ENCODE assay signal across 28 cellular contexts in the genomic region with DNA sequence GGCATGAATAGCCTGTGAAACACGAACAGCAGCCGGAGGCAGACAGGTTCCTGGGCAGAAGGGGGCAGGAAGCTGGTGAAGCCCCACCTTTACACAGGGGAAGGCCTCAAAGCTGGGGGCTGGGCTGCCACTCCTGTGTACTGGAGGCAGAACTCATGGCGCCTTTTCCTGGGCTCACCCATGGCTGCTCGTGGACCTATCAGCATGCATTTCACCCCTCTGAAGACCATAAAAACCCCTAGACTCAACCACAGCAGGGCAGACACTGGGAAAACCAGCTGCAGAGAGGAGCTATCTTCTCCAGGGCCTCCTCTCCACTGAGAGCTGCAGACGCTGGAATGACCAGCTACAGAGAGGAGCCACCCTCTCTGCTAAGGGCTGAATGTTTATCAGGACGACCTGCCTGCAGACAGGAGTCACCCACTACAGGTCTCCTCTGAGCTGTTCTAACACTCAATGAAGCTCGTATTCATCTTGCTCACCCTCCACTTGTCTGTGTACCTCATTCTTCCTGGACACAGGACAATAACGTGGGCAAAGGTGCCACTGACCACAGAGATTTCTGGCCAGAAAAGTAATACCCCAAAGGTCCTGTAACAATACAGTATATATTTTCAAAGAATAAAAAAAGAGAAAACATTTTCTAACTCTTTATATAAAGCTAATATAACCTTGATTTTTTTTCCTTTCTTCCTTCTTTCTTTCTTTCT.
"Had no signal": no experiment of that assay in that cellular context is flagged by ENCODE, and none has a peak within 500 bp of the region (broad histone marks: within the 10 kb centered on the region; RNA-seq: fewer than 3 reads in every experiment).

No MANE protein-coding gene starts in this region.

- H3K27ac ChIP-seq: left lung, lower lobe of right lung, ovary, right atrium auricular region, skin epidermis, testis, thyroid gland, transverse colon, upper lobe of left lung, vagina had no signal

- H3K9me3 Mint-ChIP-seq: immature natural killer cell; stimulated activated memory B cell treated with anti-CD40 and anti-IgM and Interleukin-4, amounts not matched to agents 10 μg/mL and 1 μg/mL and 100 μg/mL, for 72 hours; stimulated activated naive CD8-positive, alpha-beta T cell treated with anti-CD3 and anti-CD28 coated beads, Interleukin-15, amount 100 ng/mL, for 72 hours had no signal

- H3K36me3 ChIP-seq: left lung, lower lobe of right lung, ovary, right atrium auricular region, thyroid gland, transverse colon, upper lobe of left lung, vagina had no signal

- FAIRE-seq: islet of Langerhans, kidney had no signal

- H3K27ac Mint-ChIP-seq: immature natural killer cell; nephron; progenitor cell of endocrine pancreas; stimulated activated memory B cell treated with anti-CD40 and anti-IgM and Interleukin-4, amounts not matched to agents 10 μg/mL and 1 μg/mL and 100 μg/mL, for 72 hours had no signal

- H3K4me3 ChIP-seq: left lung, lower lobe of right lung, ovary, right atrium auricular region, skin epidermis, testis, thyroid gland, transverse colon, upper lobe of left lung, vagina had no signal

- H3K27me3 ChIP-seq: left lung, ovary, right atrium auricular region, testis, thyroid gland, transverse colon, upper lobe of left lung, vagina had no signal

- H3K4me3 Mint-ChIP-seq: immature natural killer cell; naive B cell; nephron; neural crest cell; stimulated activated memory B cell treated with anti-CD40 and anti-IgM and Interleukin-4, amounts not matched to agents 10 μg/mL and 1 μg/mL and 100 μg/mL, for 72 hours; stimulated activated naive CD8-positive, alpha-beta T cell treated with anti-CD3 and anti-CD28 coated beads, Interleukin-15, amount 100 ng/mL, for 72 hours had no signal

- H3K9me3 ChIP-seq: left lung, lower lobe of right lung, ovary, right atrium auricular region, testis, thyroid gland, transverse colon, upper lobe of left lung, vagina had no signal

- H3K36me3 Mint-ChIP-seq: immature natural killer cell; naive B cell; stimulated activated memory B cell treated with anti-CD40 and anti-IgM and Interleukin-4, amounts not matched to agents 10 μg/mL and 1 μg/mL and 100 μg/mL, for 72 hours had no signal

- H3K4me1 Mint-ChIP-seq: immature natural killer cell; naive B cell; nephron; neural crest cell; stimulated activated memory B cell treated with anti-CD40 and anti-IgM and Interleukin-4, amounts not matched to agents 10 μg/mL and 1 μg/mL and 100 μg/mL, for 72 hours; stimulated activated naive CD8-positive, alpha-beta T cell treated with anti-CD3 and anti-CD28 coated beads, Interleukin-15, amount 100 ng/mL, for 72 hours had no signal

- DNase-seq: head of caudate nucleus; hippocampal formation; immature natural killer cell; kidney; left colon; lower lobe of right lung; mammary epithelial cell; mesenchymal stem cell; naive B cell; ovary; stimulated activated CD4-positive, alpha-beta T cell treated with anti-CD3 and anti-CD28 coated beads, Interleukin-12 subunit alpha, Interleukin-12 subunit beta, amount 100 ng/mL, for 4 hours; stimulated activated CD4-positive, alpha-beta T cell treated with anti-CD3 and anti-CD28 coated beads, Interleukin-4, amount 100 ng/mL, for 24 hours; stimulated activated naive CD4-positive, alpha-beta T cell treated with Interleukin-2 at 50 U/mL for 16 hours; stimulated activated naive CD8-positive, alpha-beta T cell treated with anti-CD3 and anti-CD28 coated beads, Interleukin-15, amount 100 ng/mL, for 72 hours; testis; thyroid gland; transverse colon had no signal

- ATAC-seq: left colon; left lung; lower lobe of right lung; sciatic nerve; stimulated activated memory B cell treated with anti-CD40 and anti-IgM and Interleukin-4, amounts not matched to agents 10 μg/mL and 1 μg/mL and 100 μg/mL, for 72 hours; stimulated activated naive CD8-positive, alpha-beta T cell treated with anti-CD3 and anti-CD28 coated beads, Interleukin-15, amount 100 ng/mL, for 72 hours had no signal

- H3K4me1 ChIP-seq: left lung, lower lobe of right lung, right atrium auricular region, testis, thyroid gland, transverse colon, upper lobe of left lung, vagina had no signal
